Comparison of ENCODE assay signal across 37 cellular contexts in the genomic region with DNA sequence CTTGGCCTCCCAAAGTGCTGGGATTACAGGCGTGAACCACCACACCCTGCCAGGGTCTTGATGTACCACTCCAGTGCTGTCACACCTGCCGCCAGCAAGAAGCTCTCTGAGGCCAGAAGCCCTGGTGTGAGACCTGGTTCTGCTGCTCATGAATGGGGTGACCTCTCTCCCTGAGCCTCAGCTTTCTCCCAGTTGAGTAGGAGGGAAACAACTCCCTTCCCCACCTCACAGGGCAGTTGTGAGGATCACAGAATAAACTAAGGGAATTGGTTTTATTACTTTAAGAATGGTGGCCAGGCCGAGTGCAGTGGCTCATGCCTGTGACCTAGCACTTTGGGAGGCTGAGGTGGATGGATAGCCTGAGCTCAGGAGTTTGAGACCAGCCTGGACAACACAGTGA.
"Had no signal": no experiment of that assay in that cellular context is flagged by ENCODE, and none has a peak within 500 bp of the region (broad histone marks: within the 10 kb centered on the region; RNA-seq: fewer than 3 reads in every experiment).

No MANE protein-coding gene starts in this region.

- H3K36me3 Mint-ChIP-seq: activated CD4-positive, alpha-beta memory T cell treated with anti-CD3 and anti-CD28 coated beads for 36 hours; brain; T-cell had no signal

- H3K27ac ChIP-seq: adrenal gland, cardiac muscle cell, VCaP had no signal

- H3K9me3 ChIP-seq: adrenal gland had no signal

- DNase-seq: activated B cell treated with CpG ODN at 0.5 μM for 24 hours; activated CD4-positive, alpha-beta memory T cell treated with anti-CD3 and anti-CD28 coated beads for 36 hours; activated CD4-positive, alpha-beta T cell treated with anti-CD3 and anti-CD28 coated beads for 4 hours; activated CD4-positive, alpha-beta T cell treated with anti-CD3 and anti-CD28 coated beads, Interleukin-2, amount 10 ng/mL, durations not matched to agents 24 days and 14 days; activated CD4-positive, alpha-beta T cell treated with anti-CD3 and anti-CD28 coated beads, Interleukin-2, amount 50 U/mL, for 1 hour; activated CD4-positive, alpha-beta T cell treated with anti-CD3 and anti-CD28 coated beads, Interleukin-2, amount 50 U/mL, for 4 hours; activated CD4-positive, CD25-positive, alpha-beta regulatory T cell treated with anti-CD3 and anti-CD28 coated beads, Interleukin-2, amount 50 U/mL, for 72 hours; activated CD8-positive, alpha-beta memory T cell treated with anti-CD3 and anti-CD28 coated beads, Interleukin-2, amount 50 U/mL, for 4 hours; activated CD8-positive, alpha-beta T cell treated with anti-CD3 and anti-CD28 coated beads for 36 hours; activated effector memory CD4-positive, alpha-beta T cell treated with anti-CD3 and anti-CD28 coated beads, Interleukin-2, amount 50 U/mL, for 16 hours; activated gamma-delta T cell treated with Interleukin-2 at 50 U/mL for 16 hours; activated naive CD4-positive, alpha-beta T cell; activated naive CD4-positive, alpha-beta T cell treated with anti-CD3 and anti-CD28 coated beads for 36 hours; activated naive CD4-positive, alpha-beta T cell treated with anti-CD3 and anti-CD28 coated beads, Interleukin-2, amount 50 U/mL, for 16 hours; activated naive CD8-positive, alpha-beta T cell treated with anti-CD3 and anti-CD28 coated beads for 36 hours; activated T-cell treated with anti-CD3 and anti-CD28 coated beads for 4 hours; activated T-cell treated with anti-CD3 and anti-CD28 coated beads, Interleukin-2, amount 50 U/mL, for 1 hour; activated T-cell treated with anti-CD3 and anti-CD28 coated beads, Interleukin-2, amount 50 U/mL, for 4 hours; activated T-cell treated with anti-CD3 and anti-CD28 coated beads, Interleukin-2, amount 50 U/mL, for 72 hours; amniotic stem cell; aorta; caudate nucleus; cerebellar nuclear complex; T-cell; T-helper 2 cell; T-helper 9 cell had no signal

- H3K4me3 Mint-ChIP-seq: activated B cell treated with CpG ODN at 0.5 μM for 24 hours; activated CD4-positive, alpha-beta memory T cell treated with anti-CD3 and anti-CD28 coated beads for 36 hours; activated CD4-positive, alpha-beta T cell treated with anti-CD3 and anti-CD28 coated beads, Interleukin-2, amount 10 ng/mL, durations not matched to agents 24 days and 14 days; activated CD8-positive, alpha-beta T cell treated with anti-CD3 and anti-CD28 coated beads for 36 hours; activated naive CD4-positive, alpha-beta T cell treated with anti-CD3 and anti-CD28 coated beads for 36 hours; activated naive CD8-positive, alpha-beta T cell treated with anti-CD3 and anti-CD28 coated beads for 36 hours; activated T-cell treated with anti-CD3 and anti-CD28 coated beads, Interleukin-2, amount 50 U/mL, for 4 hours; activated T-cell treated with anti-CD3 and anti-CD28 coated beads, Interleukin-2, amount 50 U/mL, for 72 hours; activated T-helper 1 cell treated with anti-CD3 and anti-CD28 coated beads, Interleukin-12 subunit alpha, Interleukin-12 subunit beta, Interleukin-2, Interleukin-4 antibody, amounts not matched to agents 30 ng/mL and 10 ng/mL and 1 ng/mL, durations not matched to agents 14 hours and 24 hours and 36 hours; activated T-helper 17 cell treated with anti-CD3 and anti-CD28 coated beads, Interleukin-2, amount 50 U/mL, for 72 hours; brain; central memory CD8-positive, alpha-beta T cell; T-cell; T-helper 2 cell treated with Interferon-gamma antibody and Interleukin-4, amounts not matched to agents 5 μg/mL and 100 μg/mL, for 36 hours had no signal

- H3K27me3 ChIP-seq: adrenal gland, cardiac muscle cell had no signal

- FAIRE-seq: bronchial epithelial cell, TTC549 had no signal

- H3K4me3 ChIP-seq: adrenal gland, cardiac muscle cell had no signal

- H3K27ac Mint-ChIP-seq: activated B cell treated with CpG ODN at 0.5 μM for 24 hours; activated CD4-positive, alpha-beta memory T cell treated with anti-CD3 and anti-CD28 coated beads for 36 hours; activated CD4-positive, alpha-beta T cell treated with anti-CD3 and anti-CD28 coated beads, Interleukin-2, amount 10 ng/mL, durations not matched to agents 24 days and 14 days; activated CD8-positive, alpha-beta T cell treated with anti-CD3 and anti-CD28 coated beads for 36 hours; activated naive CD4-positive, alpha-beta T cell treated with anti-CD3 and anti-CD28 coated beads for 36 hours; activated naive CD8-positive, alpha-beta T cell treated with anti-CD3 and anti-CD28 coated beads for 36 hours; activated T-cell treated with anti-CD3 and anti-CD28 coated beads, Interleukin-2, amount 50 U/mL, for 72 hours; activated T-helper 1 cell treated with anti-CD3 and anti-CD28 coated beads, Interleukin-12 subunit alpha, Interleukin-12 subunit beta, Interleukin-2, Interleukin-4 antibody, amounts not matched to agents 30 ng/mL and 10 ng/mL and 1 ng/mL, durations not matched to agents 14 hours and 24 hours and 36 hours; activated T-helper 17 cell treated with anti-CD3 and anti-CD28 coated beads, Interleukin-2, amount 50 U/mL, for 72 hours; T-cell; T-helper 2 cell treated with Interferon-gamma antibody and Interleukin-4, amounts not matched to agents 5 μg/mL and 100 μg/mL, for 36 hours had no signal

- H3K36me3 ChIP-seq: adrenal gland, cardiac muscle cell had no signal

- H3K9me3 Mint-ChIP-seq: activated B cell treated with CpG ODN at 0.5 μM for 24 hours; activated CD4-positive, alpha-beta memory T cell treated with anti-CD3 and anti-CD28 coated beads for 36 hours; activated CD4-positive, alpha-beta T cell treated with anti-CD3 and anti-CD28 coated beads, Interleukin-2, amount 10 ng/mL, durations not matched to agents 24 days and 14 days; activated CD8-positive, alpha-beta T cell treated with anti-CD3 and anti-CD28 coated beads for 36 hours; activated naive CD4-positive, alpha-beta T cell treated with anti-CD3 and anti-CD28 coated beads for 36 hours; activated naive CD4-positive, alpha-beta T cell treated with anti-CD3 and anti-CD28 coated beads, Interleukin-2, amount 50 U/mL, for 72 hours; activated naive CD8-positive, alpha-beta T cell treated with anti-CD3 and anti-CD28 coated beads for 36 hours; activated T-cell treated with anti-CD3 and anti-CD28 coated beads, Interleukin-2, amount 50 U/mL, for 4 hours; activated T-cell treated with anti-CD3 and anti-CD28 coated beads, Interleukin-2, amount 50 U/mL, for 72 hours; activated T-helper 1 cell treated with anti-CD3 and anti-CD28 coated beads, Interleukin-12 subunit alpha, Interleukin-12 subunit beta, Interleukin-2, Interleukin-4 antibody, amounts not matched to agents 30 ng/mL and 10 ng/mL and 1 ng/mL, durations not matched to agents 14 hours and 24 hours and 36 hours; activated T-helper 17 cell treated with anti-CD3 and anti-CD28 coated beads, Interleukin-2, amount 50 U/mL, for 72 hours; brain; central memory CD8-positive, alpha-beta T cell; T-cell; T-helper 2 cell treated with Interferon-gamma antibody and Interleukin-4, amounts not matched to agents 5 μg/mL and 100 μg/mL, for 36 hours had no signal

- H3K27me3 Mint-ChIP-seq: activated B cell treated with CpG ODN at 0.5 μM for 24 hours; activated CD4-positive, alpha-beta memory T cell treated with anti-CD3 and anti-CD28 coated beads for 36 hours; activated CD4-positive, alpha-beta T cell treated with anti-CD3 and anti-CD28 coated beads, Interleukin-2, amount 10 ng/mL, durations not matched to agents 24 days and 14 days; activated CD8-positive, alpha-beta T cell treated with anti-CD3 and anti-CD28 coated beads for 36 hours; activated naive CD8-positive, alpha-beta T cell treated with anti-CD3 and anti-CD28 coated beads for 36 hours; activated T-helper 17 cell treated with anti-CD3 and anti-CD28 coated beads, Interleukin-2, amount 50 U/mL, for 72 hours; central memory CD8-positive, alpha-beta T cell; T-cell had no signal

- ATAC-seq: activated CD8-positive, alpha-beta T cell treated with anti-CD3 and anti-CD28 coated beads for 36 hours; activated naive CD4-positive, alpha-beta T cell treated with anti-CD3 and anti-CD28 coated beads, Interleukin-2, amount 50 U/mL, for 72 hours; activated T-cell treated with anti-CD3 and anti-CD28 coated beads, Interleukin-2, amount 50 U/mL, for 4 hours; activated T-cell treated with anti-CD3 and anti-CD28 coated beads, Interleukin-2, amount 50 U/mL, for 72 hours; activated T-helper 17 cell treated with anti-CD3 and anti-CD28 coated beads, Interleukin-2, amount 50 U/mL, for 72 hours; T-cell had no signal
